ENCODE assay signal across 17 cellular contexts in the genomic region with DNA sequence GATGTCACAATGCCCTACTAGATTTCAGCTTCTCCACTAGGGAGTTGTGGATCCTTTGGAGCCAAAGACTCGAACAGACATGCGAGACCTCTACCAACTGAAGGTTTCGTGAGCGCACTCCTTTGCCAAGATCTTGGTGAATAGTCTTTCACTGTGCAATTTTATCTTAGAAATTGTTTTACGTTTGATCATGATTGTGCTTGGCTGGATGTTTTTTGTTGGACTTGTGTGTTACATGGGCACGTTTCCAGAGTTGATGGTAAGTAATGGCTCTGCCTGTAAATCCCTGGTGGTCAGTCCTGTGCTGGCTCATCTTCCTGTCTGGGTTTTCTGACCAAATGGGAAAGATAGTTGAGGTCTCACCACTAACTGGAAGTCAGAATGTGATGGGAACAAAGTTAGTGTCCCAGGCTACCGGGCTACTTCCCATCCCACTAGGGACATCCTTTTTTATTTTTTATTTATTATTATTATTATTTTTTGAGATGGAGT.
"Had no signal": no experiment of that assay in that cellular context is flagged by ENCODE, and none has a peak within 500 bp of the region (broad histone marks: within the 10 kb centered on the region; RNA-seq: fewer than 3 reads in every experiment).

Gene MISFA (plus strand): TSS at position 51 of the 492 bp plus-strand sequence. CDS start 140 bp downstream, at position 191.

- ATAC-seq: activated CD4-positive, CD25-positive, alpha-beta regulatory T cell treated with anti-CD3 and anti-CD28 coated beads, Interleukin-2, amount 50 U/mL, for 24 hours; stimulated activated effector memory CD8-positive, alpha-beta T cell treated with anti-CD3 and anti-CD28 coated beads, Interleukin-12 subunit alpha, Interleukin-12 subunit beta, amount 100 ng/mL, for 72 hours; T-cell had no signal

- DNase-seq: activated CD4-positive, alpha-beta T cell treated with anti-CD3 and anti-CD28 coated beads, Interleukin-2, amount 50 U/mL, for 1 hour; activated naive CD4-positive, alpha-beta T cell treated with Interleukin-2 at 50 U/mL for 16 hours; activated T-cell treated with anti-CD3 and anti-CD28 coated beads for 4 hours; aorta; hypothalamus; nephron progenitor cell; occipital lobe; sigmoid colon; stimulated activated CD4-positive, alpha-beta T cell treated with anti-CD3 and anti-CD28 coated beads, Interleukin-2, amount 100 ng/mL, for 24 hours; T-cell; T1000; uterus had no signal

- H3K27ac Mint-ChIP-seq: nephron progenitor cell; progenitor cell of endocrine pancreas; stimulated activated effector memory CD8-positive, alpha-beta T cell treated with anti-CD3 and anti-CD28 coated beads, Interleukin-12 subunit alpha, Interleukin-12 subunit beta, amount 100 ng/mL, for 72 hours had no signal

- H3K36me3 ChIP-seq: uterus had no signal

- H3K9me3 Mint-ChIP-seq: nephron progenitor cell; stimulated activated effector memory CD8-positive, alpha-beta T cell treated with anti-CD3 and anti-CD28 coated beads, Interleukin-12 subunit alpha, Interleukin-12 subunit beta, amount 100 ng/mL, for 72 hours; T-cell had no signal

- H3K4me1 Mint-ChIP-seq: nephron progenitor cell; stimulated activated effector memory CD8-positive, alpha-beta T cell treated with anti-CD3 and anti-CD28 coated beads, Interleukin-12 subunit alpha, Interleukin-12 subunit beta, amount 100 ng/mL, for 72 hours; T-cell had no signal

- H3K4me3 ChIP-seq: sigmoid colon, tibial nerve, uterus had no signal

- H3K9me3 ChIP-seq: sigmoid colon, tibial nerve, uterus had no signal

- H3K27me3 Mint-ChIP-seq: progenitor cell of endocrine pancreas, T-cell had no signal

- H3K36me3 Mint-ChIP-seq: stimulated activated effector memory CD8-positive, alpha-beta T cell treated with anti-CD3 and anti-CD28 coated beads, Interleukin-12 subunit alpha, Interleukin-12 subunit beta, amount 100 ng/mL, for 72 hours; T-cell had no signal

- H3K4me1 ChIP-seq: sigmoid colon, uterus had no signal

- H3K27ac ChIP-seq: epithelial cell of prostate, tibial nerve, uterus had no signal

- H3K4me3 Mint-ChIP-seq: nephron progenitor cell; stimulated activated effector memory CD8-positive, alpha-beta T cell treated with anti-CD3 and anti-CD28 coated beads, Interleukin-12 subunit alpha, Interleukin-12 subunit beta, amount 100 ng/mL, for 72 hours; T-cell had no signal

- H3K27me3 ChIP-seq: sigmoid colon, tibial nerve, uterus had no signal
